In genomic region chr13:25365720-25366235, GRCh38 we compare ENCODE assay signal across 25 cellular contexts. TPM values are rescaled to one million over a fixed set of nuclear protein-coding genes. Genes with fewer than 3 reads are reported as not detected.
"Had no signal": no experiment of that assay in that cellular context is flagged by ENCODE, and none has a peak within 500 bp of the region (broad histone marks: within the 10 kb centered on the region; RNA-seq: fewer than 3 reads in every experiment).

No MANE protein-coding gene starts in this region.

- H3K27ac Mint-ChIP-seq: dendritic cell treated with granulocyte-macrophage colony-stimulating factor and Interleukin-4, amounts not matched to agents 40 ng/mL and 50 ng/mL, for 4 days; effector memory CD8-positive, alpha-beta T cell; endodermal cell had no signal

- H3K9me3 ChIP-seq: colonic mucosa, esophagus muscularis mucosa, esophagus squamous epithelium, gastrocnemius medialis, gastroesophageal sphincter had no signal

- DNase-seq: colonic mucosa; cortex of kidney; dermis blood vessel endothelial cell; dorsolateral prefrontal cortex; effector CD4-positive, alpha-beta T cell; effector CD8-positive, alpha-beta T cell; effector memory CD4-positive, alpha-beta T cell; effector memory CD8-positive, alpha-beta T cell; endodermal cell; erythroblast; esophagus squamous epithelium; foreskin fibroblast; foreskin keratinocyte; foreskin melanocyte; gastrocnemius medialis; glutamatergic neuron; head of caudate nucleus; heart right ventricle had no signal

- H3K27me3 ChIP-seq: colonic mucosa, dorsolateral prefrontal cortex had no signal

- H3K4me1 ChIP-seq: colonic mucosa, esophagus muscularis mucosa, esophagus squamous epithelium, foreskin keratinocyte, gastrocnemius medialis, gastroesophageal sphincter, heart left ventricle, heart right ventricle had no signal

- H3K4me3 Mint-ChIP-seq: dendritic cell treated with granulocyte-macrophage colony-stimulating factor and Interleukin-4, amounts not matched to agents 40 ng/mL and 50 ng/mL, for 4 days; effector memory CD8-positive, alpha-beta T cell; endodermal cell had no signal

- H3K4me3 ChIP-seq: colonic mucosa, coronary artery, dorsolateral prefrontal cortex, esophagus muscularis mucosa, esophagus squamous epithelium, gastrocnemius medialis, gastroesophageal sphincter, heart left ventricle, heart right ventricle had no signal

- ATAC-seq: effector memory CD8-positive, alpha-beta T cell; esophagus mucosa; foreskin keratinocyte; gastrocnemius medialis; gastroesophageal sphincter; heart left ventricle; heart right ventricle had no signal

- H3K36me3 ChIP-seq: colonic mucosa, esophagus muscularis mucosa, esophagus squamous epithelium, gastrocnemius medialis, gastroesophageal sphincter, heart left ventricle, heart right ventricle had no signal

- H3K9me3 Mint-ChIP-seq: dendritic cell treated with granulocyte-macrophage colony-stimulating factor and Interleukin-4, amounts not matched to agents 40 ng/mL and 50 ng/mL, for 4 days; effector memory CD8-positive, alpha-beta T cell had no signal

- H3K4me1 Mint-ChIP-seq: endodermal cell had no signal

- H3K27ac ChIP-seq: colonic mucosa, coronary artery, dorsolateral prefrontal cortex, epithelial cell of prostate, esophagus muscularis mucosa, esophagus squamous epithelium, foreskin keratinocyte, gastrocnemius medialis, gastroesophageal sphincter, heart left ventricle, heart right ventricle had no signal

RNA-seq across cellular contexts. Expression of gene ATP8A2, which starts 6.0 kb away (rescaled TPM):
- total RNA-seq: esophagus mucosa, esophagus squamous epithelium, gastrocnemius medialis had no signal
